In genomic region chr2:86764661-86765307, GRCh38 we compare ENCODE assay signal across 8 cellular contexts. TPM values are rescaled to one million over a fixed set of nuclear protein-coding genes. Genes with fewer than 3 reads are reported as not detected.
DNase-seq lines count a peak whose midpoint lies in the region; ATAC-seq, FAIRE-seq and TF ChIP-seq lines count a peak whose summit lies in the region.

No MANE protein-coding gene starts in this region.

- H3K4me1 ChIP-seq in OCI-LY1 (ENCODE audit: insufficient read depth, low read length, severe bottlenecking), result no peaks in the 10 kb centered on the region
- H3K4me1 ChIP-seq in thymus (ENCODE audit: control insufficient read depth, insufficient read depth, low read length), result peaks cover 21% of the 10 kb centered on the region

- H3K4me3 ChIP-seq in OCI-LY1 (ENCODE audit: low read depth, low read length, poor library complexity, severe bottlenecking) (no peak overlapping the region), bronchial epithelial cell (ENCODE audit: low read depth, low read length) (no peak overlapping the region), thymus (ENCODE audit: low read length) (peak overlapping the region; percentile 12)

- H3F3A ChIP-seq in OCI-LY1 (ENCODE audit: insufficient read depth, low read length), result no peaks in the 10 kb centered on the region

- no peak overlapping the region for H3K27ac Mint-ChIP-seq in activated naive CD4-positive, alpha-beta T cell treated with anti-CD3 and anti-CD28 coated beads, Interleukin-2, amount 50 U/mL, for 72 hours

- ATAC-seq in activated naive CD4-positive, alpha-beta T cell treated with anti-CD3 and anti-CD28 coated beads, Interleukin-2, amount 50 U/mL, for 72 hours, result peak; percentile 33 to 54
- ATAC-seq in HG03175 (IDR thresholded peaks at IDR 0.05; ENCODE audit: unreplicated experiment), result peak; percentile 50
- ATAC-seq in HG03097 (IDR thresholded peaks at IDR 0.05; ENCODE audit: low FRiP score, unreplicated experiment), result no peak

- H3K9me3 ChIP-seq in OCI-LY1 (ENCODE audit: low read length) (no peaks in the 10 kb centered on the region), thymus (ENCODE audit: control insufficient read depth) (no peaks in the 10 kb centered on the region)

- no peak overlapping the region for H2AFZ ChIP-seq in OCI-LY1 (ENCODE audit: low read length)

- H3K27me3 ChIP-seq in OCI-LY1 (ENCODE audit: insufficient read depth, low read length) (no peaks in the 10 kb centered on the region), bronchial epithelial cell (ENCODE audit: control insufficient read depth, insufficient read depth, low read length) (no peaks in the 10 kb centered on the region), thymus (ENCODE audit: control insufficient read depth, insufficient read depth) (no peaks in the 10 kb centered on the region)

- TF ChIP-seq CTCF in OCI-LY1 (IDR thresholded peaks at IDR 0.05; ENCODE audit: low read length), result peak; percentile 61
- peak; percentile 58 for TF ChIP-seq CTCF in bronchial epithelial cell (IDR thresholded peaks at IDR 0.05; ENCODE audit: insufficient read depth, low read length, severe bottlenecking)

- H3K9ac ChIP-seq in OCI-LY1 (ENCODE audit: low read length), result no peak overlapping the region

- H3K27ac ChIP-seq in OCI-LY1 (ENCODE audit: low read depth, low read length, poor library complexity, severe bottlenecking) (no peak overlapping the region), thymus (ENCODE audit: low read depth) (peak overlapping the region; percentile 46)

- no peak overlapping the region for H3K4me2 ChIP-seq in OCI-LY1 (ENCODE audit: low read length)

- 77% methylated on average over 4 of the region's 4 CpGs for WGBS in thymus

- H3K79me2 ChIP-seq in OCI-LY1 (ENCODE audit: insufficient read depth, low read length), result no peaks in the 10 kb centered on the region

- no peaks in the 10 kb centered on the region for H3K9me3 Mint-ChIP-seq in activated naive CD4-positive, alpha-beta T cell treated with anti-CD3 and anti-CD28 coated beads, Interleukin-2, amount 50 U/mL, for 72 hours

- H3K36me3 Mint-ChIP-seq in activated naive CD4-positive, alpha-beta T cell treated with anti-CD3 and anti-CD28 coated beads, Interleukin-2, amount 50 U/mL, for 72 hours, result no peaks in the 10 kb centered on the region

- peak in 1 of 2 donors; percentile 22 for DNase-seq in activated naive CD4-positive, alpha-beta T cell treated with anti-CD3 and anti-CD28 coated beads, Interleukin-2, amount 50 U/mL, for 72 hours (ENCODE audit: low spot score in 2 of 2)
- DNase-seq in activated naive CD4-positive, alpha-beta T cell (lab: John Stamatoyannopoulos, UW), result no peak
- DNase-seq in bronchial epithelial cell (ENCODE audit: low read depth) (peak; percentile 52), kidney glomerular epithelial cell (lab: John Stamatoyannopoulos, UW) (peak; percentile 24)

- no peaks in the 10 kb centered on the region for H4K20me1 ChIP-seq in OCI-LY1 (ENCODE audit: insufficient read depth, low read length)

- no peaks in the 10 kb centered on the region for H3K9me2 ChIP-seq in OCI-LY1 (ENCODE audit: low read depth, low read length)

- H3K36me3 ChIP-seq in OCI-LY1 (ENCODE audit: insufficient read depth, low read length) (peaks cover 47% of the 10 kb centered on the region; the same call in 1 of the 2 replicates), bronchial epithelial cell (ENCODE audit: control insufficient read depth, insufficient read depth, low read length) (peaks cover 8% of the 10 kb centered on the region), thymus (ENCODE audit: control insufficient read depth, insufficient read depth) (peaks cover 30% of the 10 kb centered on the region)

- FAIRE-seq in bronchial epithelial cell (lab: Jason Lieb, UNC), result no peak

RNA-seq across cellular contexts. Expression of gene CD8A, which starts 25.9 kb away (rescaled TPM):
- total RNA-seq in activated naive CD4-positive, alpha-beta T cell treated with anti-CD3 and anti-CD28 coated beads, Interleukin-2, amount 50 U/mL, for 72 hours, result 1 to 10 TPM in 1 of 2 donors, under 1 TPM in 1; 0.31 to 1.7 TPM
- under 0.01 TPM in 2 replicates for total RNA-seq in bronchial epithelial cell
- 242 TPM for polyA plus RNA-seq in thymus

RNA-seq across cellular contexts. Expression of gene RMND5A, which starts 44.7 kb away (rescaled TPM):
- total RNA-seq in activated naive CD4-positive, alpha-beta T cell treated with anti-CD3 and anti-CD28 coated beads, Interleukin-2, amount 50 U/mL, for 72 hours, result 10 to 100 TPM; 30.1 to 33.9 TPM
- 48.5 and 53.7 TPM in 2 replicates for total RNA-seq in bronchial epithelial cell
- 19.1 TPM for polyA plus RNA-seq in thymus

Comparison
In these comparisons a context has a peak if more than half of its experiments do, and no peak if none do; other contexts are left out.
1. DNase-seq: peak in bronchial epithelial cell (single experiment) and kidney glomerular epithelial cell (single experiment); none in activated naive CD4-positive, alpha-beta T cell (0 of 4).